1 cellular context compared by ENCODE assay signal in the genomic region with DNA sequence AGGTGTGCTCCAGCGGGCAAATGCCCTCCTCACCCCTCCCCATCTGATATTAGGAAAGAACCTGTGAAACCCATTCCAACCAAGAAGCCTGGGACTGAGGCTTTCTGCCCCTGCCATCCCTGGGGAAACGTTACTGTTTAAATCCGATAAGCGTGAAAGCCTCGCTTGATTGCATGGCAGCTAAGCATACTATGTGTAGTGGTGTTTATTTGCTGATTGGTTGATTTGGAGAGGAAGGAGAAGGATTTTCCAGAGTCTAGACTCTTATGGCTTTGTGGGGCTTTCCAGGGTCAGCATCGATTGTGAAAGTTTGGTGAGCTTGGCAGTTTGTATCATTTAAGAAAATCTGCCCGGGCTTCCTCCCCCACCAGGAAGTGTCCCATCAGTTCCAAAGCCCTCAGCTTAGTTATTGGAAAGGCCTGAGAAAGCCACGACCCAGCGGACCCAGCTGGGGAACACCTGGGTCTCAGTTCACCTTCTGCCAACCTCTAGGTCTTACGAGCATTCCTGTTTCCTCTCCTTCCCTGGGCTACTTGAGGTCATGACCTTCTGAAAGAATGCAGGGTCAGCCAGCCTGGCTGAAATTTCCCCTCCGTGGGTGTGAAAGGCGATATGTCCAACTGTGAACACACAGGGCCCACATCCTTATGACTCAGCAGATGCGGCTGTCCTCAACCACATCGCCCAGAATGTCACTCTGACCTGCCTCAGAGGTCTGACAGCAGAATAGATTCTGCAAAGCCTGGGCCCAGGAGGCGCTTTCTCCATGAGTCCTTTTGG.
TF ChIP-seq lines count a peak whose summit lies in the region.

No MANE protein-coding gene starts in this region.

TF ChIP-seq in K562, 482 proteins besides CTCF, POLR2A, EP300 and RAD21 (continued from another document and continues in another):
- TF ChIP-seq COPS2 (conservative IDR thresholded peaks at IDR 0.05) (no peak), LARP7 (IDR thresholded peaks at IDR 0.05) (no peak), BDP1 (IDR thresholded peaks at IDR 0.05; ENCODE audit: insufficient read depth, insufficient read length) (no peak), ZNF444 (CRISPR knock-in tag; IDR thresholded peaks at IDR 0.05) (0 out of 2 replicates have a peak, but pooled peaks have one; percentile 51), TEAD2 (tag; IDR thresholded peaks at IDR 0.05) (peak; percentile 89), TCF3 (CRISPR knock-in tag; IDR thresholded peaks at IDR 0.05) (peak; percentile 79), STAG1 (CRISPR knock-in tag; IDR thresholded peaks at IDR 0.05; ENCODE audit: borderline replicate concordance) (no peak), HMG20B (CRISPR knock-in tag; IDR thresholded peaks at IDR 0.05) (no peak), CHD4 (IDR thresholded peaks at IDR 0.05; ENCODE audit: insufficient read depth, insufficient replicate concordance, low read depth, low read length, poor library complexity, severe bottlenecking) (no peak), ZNF551 (CRISPR knock-in tag; IDR thresholded peaks at IDR 0.05) (no peak), HMG20A (CRISPR knock-in tag; conservative IDR thresholded peaks at IDR 0.05) (no peak), NFE2L1 (tag; IDR thresholded peaks at IDR 0.05; ENCODE audit: borderline replicate concordance, low read depth) (peak; percentile 86), MCM7 (IDR thresholded peaks at IDR 0.05) (no peak), GATAD2A (IDR thresholded peaks at IDR 0.05) (peak; percentile 53; the same call in 1 of the 2 replicates), CTBP1 (IDR thresholded peaks at IDR 0.05; ENCODE audit: borderline replicate concordance) (peak; percentile 99), PRPF4 (IDR thresholded peaks at IDR 0.05; ENCODE audit: insufficient read depth, low read depth, low read length, poor library complexity, severe bottlenecking) (no peak), FOXA3 (CRISPR knock-in tag; conservative IDR thresholded peaks at IDR 0.05 in 1 of 2, IDR thresholded peaks at IDR 0.05 in 1 of 2) (no peak; a peak in 1 of 4 replicates), BRCA1 (IDR thresholded peaks at IDR 0.05) (no peak), BRCA1 (CRISPR knock-in tag; IDR thresholded peaks at IDR 0.05) (no peak), KLF10 (CRISPR knock-in tag; IDR thresholded peaks at IDR 0.05) (no peak), ZNF274 (IDR thresholded peaks at IDR 0.05; ENCODE audit: borderline replicate concordance, low read depth, low read length) (no peak), CREBBP (IDR thresholded peaks at IDR 0.05; ENCODE audit: low read depth, low read length) (no peak), CCNT2 (IDR thresholded peaks at IDR 0.05; ENCODE audit: borderline replicate concordance, extremely low read depth, insufficient read length, low read depth, low read length) (peak; percentile 47), ZNF224 (CRISPR knock-in tag; IDR thresholded peaks at IDR 0.05) (no peak), ETV5 (CRISPR knock-in tag; IDR thresholded peaks at IDR 0.05; ENCODE audit: low read depth) (peak; percentile 48; the same call in 1 of the 2 replicates), SNRNP70 (optimal IDR thresholded peaks at IDR 0.05; ENCODE audit: low read depth, low read length) (no peak), FUS (optimal IDR thresholded peaks at IDR 0.05; ENCODE audit: low read depth, low read length) (no peak), TAF1 (IDR thresholded peaks at IDR 0.05; ENCODE audit: control insufficient read depth, extremely low read depth, insufficient read depth, low read length, severe bottlenecking) (no peak), ZNF184 (CRISPR knock-in tag; IDR thresholded peaks at IDR 0.05) (no peak), EWSR1 (IDR thresholded peaks at IDR 0.05; ENCODE audit: borderline replicate concordance, low read depth, partially characterized antibody) (no peak), SETDB1 (IDR thresholded peaks at IDR 0.05; ENCODE audit: low read length) (no peak), ZFP30 (CRISPR knock-in tag; IDR thresholded peaks at IDR 0.05; ENCODE audit: borderline replicate concordance) (no peak), ATF7 (IDR thresholded peaks at IDR 0.05) (peak; percentile 78), ZNF311 (CRISPR knock-in tag; IDR thresholded peaks at IDR 0.05) (peak; percentile 69; the same call in 1 of the 2 replicates), CBX2 (IDR thresholded peaks at IDR 0.05; ENCODE audit: insufficient read depth, low read length, poor library complexity, severe bottlenecking) (no peak), THRAP3 (IDR thresholded peaks at IDR 0.05; ENCODE audit: borderline replicate concordance) (no peak), MED1 (CRISPR knock-in tag; IDR thresholded peaks at IDR 0.05; ENCODE audit: borderline replicate concordance) (no peak), GABPB2 (CRISPR knock-in tag; conservative IDR thresholded peaks at IDR 0.05) (no peak), TAF9B (IDR thresholded peaks at IDR 0.05; ENCODE audit: partially characterized antibody) (peak; percentile 76), SAFB2 (IDR thresholded peaks at IDR 0.05; ENCODE audit: borderline replicate concordance, low read depth, low read length, severe bottlenecking) (no peak), ARID1B (IDR thresholded peaks at IDR 0.05) (peak; percentile 88), POLR2B (IDR thresholded peaks at IDR 0.05; ENCODE audit: low read depth, partially characterized antibody) (no peak), CBX3 (IDR thresholded peaks at IDR 0.05; ENCODE audit: borderline replicate concordance in 1 of 2, low read length in 2 of 2) (no peak)
- TF ChIP-seq, protein P1, sequence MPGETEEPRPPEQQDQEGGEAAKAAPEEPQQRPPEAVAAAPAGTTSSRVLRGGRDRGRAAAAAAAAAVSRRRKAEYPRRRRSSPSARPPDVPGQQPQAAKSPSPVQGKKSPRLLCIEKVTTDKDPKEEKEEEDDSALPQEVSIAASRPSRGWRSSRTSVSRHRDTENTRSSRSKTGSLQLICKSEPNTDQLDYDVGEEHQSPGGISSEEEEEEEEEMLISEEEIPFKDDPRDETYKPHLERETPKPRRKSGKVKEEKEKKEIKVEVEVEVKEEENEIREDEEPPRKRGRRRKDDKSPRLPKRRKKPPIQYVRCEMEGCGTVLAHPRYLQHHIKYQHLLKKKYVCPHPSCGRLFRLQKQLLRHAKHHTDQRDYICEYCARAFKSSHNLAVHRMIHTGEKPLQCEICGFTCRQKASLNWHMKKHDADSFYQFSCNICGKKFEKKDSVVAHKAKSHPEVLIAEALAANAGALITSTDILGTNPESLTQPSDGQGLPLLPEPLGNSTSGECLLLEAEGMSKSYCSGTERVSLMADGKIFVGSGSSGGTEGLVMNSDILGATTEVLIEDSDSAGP (CRISPR knock-in tag; IDR thresholded peaks at IDR 0.05): no peak
- TF ChIP-seq, protein P2, sequence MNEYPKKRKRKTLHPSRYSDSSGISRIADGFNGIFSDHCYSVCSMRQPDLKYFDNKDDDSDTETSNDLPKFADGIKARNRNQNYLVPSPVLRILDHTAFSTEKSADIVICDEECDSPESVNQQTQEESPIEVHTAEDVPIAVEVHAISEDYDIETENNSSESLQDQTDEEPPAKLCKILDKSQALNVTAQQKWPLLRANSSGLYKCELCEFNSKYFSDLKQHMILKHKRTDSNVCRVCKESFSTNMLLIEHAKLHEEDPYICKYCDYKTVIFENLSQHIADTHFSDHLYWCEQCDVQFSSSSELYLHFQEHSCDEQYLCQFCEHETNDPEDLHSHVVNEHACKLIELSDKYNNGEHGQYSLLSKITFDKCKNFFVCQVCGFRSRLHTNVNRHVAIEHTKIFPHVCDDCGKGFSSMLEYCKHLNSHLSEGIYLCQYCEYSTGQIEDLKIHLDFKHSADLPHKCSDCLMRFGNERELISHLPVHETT (CRISPR knock-in tag; conservative IDR thresholded peaks at IDR 0.05 in 1 of 2, IDR thresholded peaks at IDR 0.05 in 1 of 2): no peak; a peak in 1 of 4 replicates
- TF ChIP-seq, protein P3, sequence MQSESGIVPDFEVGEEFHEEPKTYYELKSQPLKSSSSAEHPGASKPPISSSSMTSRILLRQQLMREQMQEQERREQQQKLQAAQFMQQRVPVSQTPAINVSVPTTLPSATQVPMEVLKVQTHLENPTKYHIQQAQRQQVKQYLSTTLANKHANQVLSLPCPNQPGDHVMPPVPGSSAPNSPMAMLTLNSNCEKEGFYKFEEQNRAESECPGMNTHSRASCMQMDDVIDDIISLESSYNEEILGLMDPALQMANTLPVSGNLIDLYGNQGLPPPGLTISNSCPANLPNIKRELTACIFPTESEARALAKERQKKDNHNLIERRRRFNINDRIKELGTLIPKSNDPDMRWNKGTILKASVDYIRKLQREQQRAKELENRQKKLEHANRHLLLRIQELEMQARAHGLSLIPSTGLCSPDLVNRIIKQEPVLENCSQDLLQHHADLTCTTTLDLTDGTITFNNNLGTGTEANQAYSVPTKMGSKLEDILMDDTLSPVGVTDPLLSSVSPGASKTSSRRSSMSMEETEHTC (IDR thresholded peaks at IDR 0.05): no peak
- TF ChIP-seq, protein P4, sequence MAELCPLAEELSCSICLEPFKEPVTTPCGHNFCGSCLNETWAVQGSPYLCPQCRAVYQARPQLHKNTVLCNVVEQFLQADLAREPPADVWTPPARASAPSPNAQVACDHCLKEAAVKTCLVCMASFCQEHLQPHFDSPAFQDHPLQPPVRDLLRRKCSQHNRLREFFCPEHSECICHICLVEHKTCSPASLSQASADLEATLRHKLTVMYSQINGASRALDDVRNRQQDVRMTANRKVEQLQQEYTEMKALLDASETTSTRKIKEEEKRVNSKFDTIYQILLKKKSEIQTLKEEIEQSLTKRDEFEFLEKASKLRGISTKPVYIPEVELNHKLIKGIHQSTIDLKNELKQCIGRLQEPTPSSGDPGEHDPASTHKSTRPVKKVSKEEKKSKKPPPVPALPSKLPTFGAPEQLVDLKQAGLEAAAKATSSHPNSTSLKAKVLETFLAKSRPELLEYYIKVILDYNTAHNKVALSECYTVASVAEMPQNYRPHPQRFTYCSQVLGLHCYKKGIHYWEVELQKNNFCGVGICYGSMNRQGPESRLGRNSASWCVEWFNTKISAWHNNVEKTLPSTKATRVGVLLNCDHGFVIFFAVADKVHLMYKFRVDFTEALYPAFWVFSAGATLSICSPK (IDR thresholded peaks at IDR 0.05; ENCODE audit: borderline replicate concordance): no peak
- TF ChIP-seq, protein P5, sequence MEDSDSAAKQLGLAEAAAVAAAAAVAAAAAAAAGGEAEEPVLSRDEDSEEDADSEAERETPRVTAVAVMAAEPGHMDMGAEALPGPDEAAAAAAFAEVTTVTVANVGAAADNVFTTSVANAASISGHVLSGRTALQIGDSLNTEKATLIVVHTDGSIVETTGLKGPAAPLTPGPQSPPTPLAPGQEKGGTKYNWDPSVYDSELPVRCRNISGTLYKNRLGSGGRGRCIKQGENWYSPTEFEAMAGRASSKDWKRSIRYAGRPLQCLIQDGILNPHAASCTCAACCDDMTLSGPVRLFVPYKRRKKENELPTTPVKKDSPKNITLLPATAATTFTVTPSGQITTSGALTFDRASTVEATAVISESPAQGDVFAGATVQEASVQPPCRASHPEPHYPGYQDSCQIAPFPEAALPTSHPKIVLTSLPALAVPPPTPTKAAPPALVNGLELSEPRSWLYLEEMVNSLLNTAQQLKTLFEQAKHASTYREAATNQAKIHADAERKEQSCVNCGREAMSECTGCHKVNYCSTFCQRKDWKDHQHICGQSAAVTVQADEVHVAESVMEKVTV (CRISPR knock-in tag; IDR thresholded peaks at IDR 0.05): no peak
- TF ChIP-seq, protein P6, sequence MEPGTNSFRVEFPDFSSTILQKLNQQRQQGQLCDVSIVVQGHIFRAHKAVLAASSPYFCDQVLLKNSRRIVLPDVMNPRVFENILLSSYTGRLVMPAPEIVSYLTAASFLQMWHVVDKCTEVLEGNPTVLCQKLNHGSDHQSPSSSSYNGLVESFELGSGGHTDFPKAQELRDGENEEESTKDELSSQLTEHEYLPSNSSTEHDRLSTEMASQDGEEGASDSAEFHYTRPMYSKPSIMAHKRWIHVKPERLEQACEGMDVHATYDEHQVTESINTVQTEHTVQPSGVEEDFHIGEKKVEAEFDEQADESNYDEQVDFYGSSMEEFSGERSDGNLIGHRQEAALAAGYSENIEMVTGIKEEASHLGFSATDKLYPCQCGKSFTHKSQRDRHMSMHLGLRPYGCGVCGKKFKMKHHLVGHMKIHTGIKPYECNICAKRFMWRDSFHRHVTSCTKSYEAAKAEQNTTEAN (CRISPR knock-in tag; IDR thresholded peaks at IDR 0.05): no peak
- TF ChIP-seq, protein P7, sequence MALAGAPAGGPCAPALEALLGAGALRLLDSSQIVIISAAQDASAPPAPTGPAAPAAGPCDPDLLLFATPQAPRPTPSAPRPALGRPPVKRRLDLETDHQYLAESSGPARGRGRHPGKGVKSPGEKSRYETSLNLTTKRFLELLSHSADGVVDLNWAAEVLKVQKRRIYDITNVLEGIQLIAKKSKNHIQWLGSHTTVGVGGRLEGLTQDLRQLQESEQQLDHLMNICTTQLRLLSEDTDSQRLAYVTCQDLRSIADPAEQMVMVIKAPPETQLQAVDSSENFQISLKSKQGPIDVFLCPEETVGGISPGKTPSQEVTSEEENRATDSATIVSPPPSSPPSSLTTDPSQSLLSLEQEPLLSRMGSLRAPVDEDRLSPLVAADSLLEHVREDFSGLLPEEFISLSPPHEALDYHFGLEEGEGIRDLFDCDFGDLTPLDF (CRISPR knock-in tag; IDR thresholded peaks at IDR 0.05): no peak
- TF ChIP-seq, protein P8, sequence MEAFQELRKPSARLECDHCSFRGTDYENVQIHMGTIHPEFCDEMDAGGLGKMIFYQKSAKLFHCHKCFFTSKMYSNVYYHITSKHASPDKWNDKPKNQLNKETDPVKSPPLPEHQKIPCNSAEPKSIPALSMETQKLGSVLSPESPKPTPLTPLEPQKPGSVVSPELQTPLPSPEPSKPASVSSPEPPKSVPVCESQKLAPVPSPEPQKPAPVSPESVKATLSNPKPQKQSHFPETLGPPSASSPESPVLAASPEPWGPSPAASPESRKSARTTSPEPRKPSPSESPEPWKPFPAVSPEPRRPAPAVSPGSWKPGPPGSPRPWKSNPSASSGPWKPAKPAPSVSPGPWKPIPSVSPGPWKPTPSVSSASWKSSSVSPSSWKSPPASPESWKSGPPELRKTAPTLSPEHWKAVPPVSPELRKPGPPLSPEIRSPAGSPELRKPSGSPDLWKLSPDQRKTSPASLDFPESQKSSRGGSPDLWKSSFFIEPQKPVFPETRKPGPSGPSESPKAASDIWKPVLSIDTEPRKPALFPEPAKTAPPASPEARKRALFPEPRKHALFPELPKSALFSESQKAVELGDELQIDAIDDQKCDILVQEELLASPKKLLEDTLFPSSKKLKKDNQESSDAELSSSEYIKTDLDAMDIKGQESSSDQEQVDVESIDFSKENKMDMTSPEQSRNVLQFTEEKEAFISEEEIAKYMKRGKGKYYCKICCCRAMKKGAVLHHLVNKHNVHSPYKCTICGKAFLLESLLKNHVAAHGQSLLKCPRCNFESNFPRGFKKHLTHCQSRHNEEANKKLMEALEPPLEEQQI (IDR thresholded peaks at IDR 0.05): no peak
